In the genomic region with DNA sequence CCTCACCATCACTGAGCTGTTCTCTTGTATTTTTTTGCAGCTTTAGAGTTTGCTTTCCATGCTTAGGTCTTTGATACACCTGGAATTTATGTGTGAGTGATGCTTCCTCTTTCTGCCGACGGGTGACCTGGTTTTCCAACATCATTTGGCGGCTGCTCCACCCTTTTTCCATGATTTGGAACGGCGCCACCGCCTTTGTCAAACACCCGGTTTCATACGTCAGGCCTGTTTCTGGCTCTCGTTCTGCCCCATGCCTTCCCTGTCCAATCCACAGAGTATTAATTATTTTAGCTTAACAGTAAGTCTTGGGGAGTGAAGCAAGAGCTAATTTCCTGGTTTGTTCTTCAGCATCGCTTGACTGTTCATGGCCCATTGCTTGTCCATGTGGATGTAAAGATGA, we compare ENCODE assay signal across 35 cellular contexts. TPM values are rescaled to one million over a fixed set of nuclear protein-coding genes. Genes with fewer than 3 reads are reported as not detected.
"Had no signal": no experiment of that assay in that cellular context is flagged by ENCODE, and none has a peak within 500 bp of the region (broad histone marks: within the 10 kb centered on the region; RNA-seq: fewer than 3 reads in every experiment).

No MANE protein-coding gene starts in this region.

- H3K27me3 ChIP-seq: adrenal gland, body of pancreas, Peyer's patch had no signal

- H3K4me1 ChIP-seq: adrenal gland, body of pancreas, breast epithelium, Peyer's patch, SJSA1 had no signal

- H3K4me2 ChIP-seq: SK-N-SH had no signal

- H3K27ac ChIP-seq: adrenal gland, body of pancreas, breast epithelium, Peyer's patch, SJSA1 had no signal

- DNase-seq: activated CD4-positive, alpha-beta T cell treated with anti-CD3 and anti-CD28 coated beads for 36 hours; activated CD4-positive, alpha-beta T cell treated with anti-CD3 and anti-CD28 coated beads, Interleukin-2, amount 10 ng/mL, durations not matched to agents 7 days and 5 days; activated CD4-positive, alpha-beta T cell treated with anti-CD3 and anti-CD28 coated beads, Interleukin-2, amount 50 U/mL, for 48 hours; activated CD8-positive, alpha-beta memory T cell treated with anti-CD3 and anti-CD28 coated beads, Interleukin-2, amount 50 U/mL, for 4 hours; activated CD8-positive, alpha-beta T cell treated with anti-CD3 and anti-CD28 coated beads, Interleukin-2, amount 10 ng/mL, durations not matched to agents 7 days and 5 days; activated gamma-delta T cell treated with Interleukin-2 at 50 U/mL for 16 hours; activated naive CD4-positive, alpha-beta T cell treated with anti-CD3 and anti-CD28 coated beads for 36 hours; activated T-cell treated with anti-CD3 and anti-CD28 coated beads for 4 hours; activated T-cell treated with anti-CD3 and anti-CD28 coated beads, Interleukin-2, amount 50 U/mL, for 4 hours; body of pancreas; Kasumi-1; KG1; NCI-H1092 treated with DMSO at 0.1 percent for 48 hours; NCI-H1417; NCI-H146; NCI-H187; NCI-H2081 treated with DMSO at 0.1 percent for 48 hours; NCI-H345; NCI-H524 treated with DMSO at 0.1 percent for 48 hours; NCI-H82; NK-92 treated with Interleukin-12 subunit alpha and Interleukin-12 subunit beta, amount 100 ng/mL, for 24 hours; PC-3; Peyer's patch; RPMI8226; SHP77 treated with DMSO at 0.1 percent for 48 hours; SK-N-SH had no signal

- H3K9me3 Mint-ChIP-seq: activated CD4-positive, alpha-beta T cell treated with anti-CD3 and anti-CD28 coated beads, Interleukin-2, amount 10 ng/mL, durations not matched to agents 7 days and 5 days; activated naive CD4-positive, alpha-beta T cell treated with anti-CD3 and anti-CD28 coated beads for 36 hours; activated naive CD4-positive, alpha-beta T cell treated with anti-CD3 and anti-CD28 coated beads, Interleukin-2, amount 50 U/mL, for 72 hours; activated T-cell treated with anti-CD3 and anti-CD28 coated beads, Interleukin-2, amount 50 U/mL, for 4 hours; activated T-helper 1 cell treated with anti-CD3 and anti-CD28 coated beads, Interleukin-12 subunit alpha, Interleukin-12 subunit beta, Interleukin-2, Interleukin-4 antibody, amounts not matched to agents 30 ng/mL and 10 ng/mL and 1 ng/mL, durations not matched to agents 14 hours and 24 hours and 36 hours; T-helper 1 cell treated with Interleukin-12 subunit alpha and Interleukin-12 subunit beta and Interleukin-4 antibody, amounts not matched to agents 30 μg/mL and 1 μg/mL, for 36 hours; T-helper 2 cell treated with Interferon-gamma antibody and Interleukin-4, amounts not matched to agents 5 μg/mL and 100 μg/mL, for 36 hours; WTC11 had no signal

- H3K4me3 Mint-ChIP-seq: activated CD4-positive, alpha-beta T cell treated with anti-CD3 and anti-CD28 coated beads for 36 hours; activated CD4-positive, alpha-beta T cell treated with anti-CD3 and anti-CD28 coated beads, Interleukin-2, amount 10 ng/mL, durations not matched to agents 7 days and 5 days; activated CD8-positive, alpha-beta T cell treated with anti-CD3 and anti-CD28 coated beads, Interleukin-2, amount 10 ng/mL, durations not matched to agents 7 days and 5 days; activated naive CD4-positive, alpha-beta T cell treated with anti-CD3 and anti-CD28 coated beads for 36 hours; activated T-cell treated with anti-CD3 and anti-CD28 coated beads, Interleukin-2, amount 50 U/mL, for 4 hours; activated T-helper 1 cell treated with anti-CD3 and anti-CD28 coated beads, Interleukin-12 subunit alpha, Interleukin-12 subunit beta, Interleukin-2, Interleukin-4 antibody, amounts not matched to agents 30 ng/mL and 10 ng/mL and 1 ng/mL, durations not matched to agents 14 hours and 24 hours and 36 hours; T-helper 1 cell treated with Interleukin-12 subunit alpha and Interleukin-12 subunit beta and Interleukin-4 antibody, amounts not matched to agents 30 μg/mL and 1 μg/mL, for 36 hours; T-helper 2 cell treated with Interferon-gamma antibody and Interleukin-4, amounts not matched to agents 5 μg/mL and 100 μg/mL, for 36 hours; WTC11 had no signal

- H3K36me3 Mint-ChIP-seq: activated naive CD4-positive, alpha-beta T cell treated with anti-CD3 and anti-CD28 coated beads, Interleukin-2, amount 50 U/mL, for 72 hours had no signal

- H3K27me3 Mint-ChIP-seq: activated CD4-positive, alpha-beta T cell treated with anti-CD3 and anti-CD28 coated beads, Interleukin-2, amount 10 ng/mL, durations not matched to agents 7 days and 5 days had no signal

- H3K4me1 Mint-ChIP-seq: activated CD4-positive, alpha-beta T cell treated with anti-CD3 and anti-CD28 coated beads for 36 hours; activated CD4-positive, alpha-beta T cell treated with anti-CD3 and anti-CD28 coated beads, Interleukin-2, amount 10 ng/mL, durations not matched to agents 7 days and 5 days; WTC11 had no signal

- H3K9ac ChIP-seq: SK-N-SH had no signal

- H3K27ac Mint-ChIP-seq: activated CD4-positive, alpha-beta T cell treated with anti-CD3 and anti-CD28 coated beads for 36 hours; activated CD4-positive, alpha-beta T cell treated with anti-CD3 and anti-CD28 coated beads, Interleukin-2, amount 10 ng/mL, durations not matched to agents 7 days and 5 days; activated CD8-positive, alpha-beta T cell treated with anti-CD3 and anti-CD28 coated beads, Interleukin-2, amount 10 ng/mL, durations not matched to agents 7 days and 5 days; activated naive CD4-positive, alpha-beta T cell treated with anti-CD3 and anti-CD28 coated beads for 36 hours; activated T-helper 1 cell treated with anti-CD3 and anti-CD28 coated beads, Interleukin-12 subunit alpha, Interleukin-12 subunit beta, Interleukin-2, Interleukin-4 antibody, amounts not matched to agents 30 ng/mL and 10 ng/mL and 1 ng/mL, durations not matched to agents 14 hours and 24 hours and 36 hours; T-helper 1 cell treated with Interleukin-12 subunit alpha and Interleukin-12 subunit beta and Interleukin-4 antibody, amounts not matched to agents 30 μg/mL and 1 μg/mL, for 36 hours; T-helper 2 cell treated with Interferon-gamma antibody and Interleukin-4, amounts not matched to agents 5 μg/mL and 100 μg/mL, for 36 hours; WTC11 had no signal

- H3K9me3 ChIP-seq: adrenal gland, body of pancreas, breast epithelium, Peyer's patch, SJSA1, SK-N-SH had no signal

RNA-seq across cellular contexts. Expression of a gene that starts 30.2 kb away (rescaled TPM):
- total RNA-seq: activated CD4-positive, alpha-beta T cell treated with anti-CD3 and anti-CD28 coated beads, Interleukin-2, amount 10 ng/mL, durations not matched to agents 7 days and 5 days; activated CD8-positive, alpha-beta T cell treated with anti-CD3 and anti-CD28 coated beads, Interleukin-2, amount 10 ng/mL, durations not matched to agents 7 days and 5 days; activated T-helper 1 cell treated with anti-CD3 and anti-CD28 coated beads, Interleukin-12 subunit alpha, Interleukin-12 subunit beta, Interleukin-2, Interleukin-4 antibody, amounts not matched to agents 30 ng/mL and 10 ng/mL and 1 ng/mL, durations not matched to agents 14 hours and 24 hours and 36 hours; NCI-H460; PC-3 had no signal
